In the genomic region with DNA sequence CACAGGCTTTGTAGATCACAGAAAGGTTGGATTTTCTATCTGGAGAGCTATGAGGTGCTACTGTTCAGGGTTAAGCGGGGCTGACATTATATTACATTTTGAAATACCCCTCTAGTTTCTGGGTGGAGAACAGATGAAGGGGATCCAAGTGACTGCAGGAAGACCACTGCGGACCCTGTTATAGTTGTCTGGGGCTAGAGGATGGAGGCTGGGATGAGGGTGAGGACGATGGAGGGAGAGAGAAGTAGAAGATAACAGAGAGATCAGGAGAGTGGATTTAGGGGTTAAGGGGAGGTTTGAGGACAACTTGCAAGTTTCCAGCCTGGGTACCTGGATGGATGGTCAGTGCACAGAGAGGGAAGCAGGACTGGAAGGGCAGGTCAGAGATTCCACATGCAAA, we compare ENCODE assay signal across 15 cellular contexts. TPM values are rescaled to one million over a fixed set of nuclear protein-coding genes. Genes with fewer than 3 reads are reported as not detected.
"Had no signal": no experiment of that assay in that cellular context is flagged by ENCODE, and none has a peak within 500 bp of the region (broad histone marks: within the 10 kb centered on the region; RNA-seq: fewer than 3 reads in every experiment).

No MANE protein-coding gene starts in this region.

- DNase-seq: activated CD4-positive, alpha-beta T cell treated with anti-CD3 and anti-CD28 coated beads, Interleukin-2, amount 10 ng/mL, durations not matched to agents 24 days and 14 days; activated CD8-positive, alpha-beta memory T cell treated with anti-CD3 and anti-CD28 coated beads, Interleukin-2, amount 50 U/mL, for 48 hours; activated gamma-delta T cell treated with Interleukin-2 at 50 U/mL for 16 hours; activated T-cell treated with anti-CD3 and anti-CD28 coated beads, Interleukin-2, amount 50 U/mL, for 48 hours; foreskin melanocyte; immature natural killer cell; kidney glomerular epithelial cell; small intestine; stimulated activated CD4-positive, alpha-beta T cell treated with anti-CD3 and anti-CD28 coated beads, Interleukin-4, amount 100 ng/mL, for 1 hour; stomach had no signal

- H3K4me3 ChIP-seq: adrenal gland, dorsolateral prefrontal cortex, SJSA1, stomach had no signal

- H3K27ac ChIP-seq: adrenal gland, SJSA1, stomach had no signal

- H3K36me3 ChIP-seq: adrenal gland, SJSA1, stomach had no signal

- H3K9me3 ChIP-seq: adrenal gland, SJSA1, stomach had no signal

- H3K27me3 ChIP-seq: adrenal gland, dorsolateral prefrontal cortex, SJSA1, stomach had no signal

- ATAC-seq: activated naive CD4-positive, alpha-beta T cell treated with anti-CD3 and anti-CD28 coated beads, Interleukin-2, amount 50 U/mL, for 72 hours had no signal

- H3K4me1 ChIP-seq: adrenal gland had no signal

RNA-seq across cellular contexts. Expression of gene TGM2, which starts 43.5 kb away (rescaled TPM):
- polyA plus RNA-seq: immature natural killer cell had no signal

RNA-seq across cellular contexts. Expression of gene KIAA1755, which starts 52.0 kb away (rescaled TPM):
- total RNA-seq: activated CD4-positive, alpha-beta T cell treated with anti-CD3 and anti-CD28 coated beads, Interleukin-2, amount 10 ng/mL, durations not matched to agents 24 days and 14 days; activated naive CD4-positive, alpha-beta T cell treated with anti-CD3 and anti-CD28 coated beads, Interleukin-2, amount 50 U/mL, for 72 hours; bronchial epithelial cell had no signal
- polyA plus RNA-seq: immature natural killer cell had no signal
